Comparison of ENCODE assay signal across 13 cellular contexts in genomic region chr7:137873524-137873923, GRCh38. TPM values are rescaled to one million over a fixed set of nuclear protein-coding genes. Genes with fewer than 3 reads are reported as not detected.
A peak's percentile ranks its signal among the peaks of the same experiment; 100 is the strongest.
DNase-seq lines count a peak whose midpoint lies in the region; ATAC-seq and TF ChIP-seq lines count a peak whose summit lies in the region.
"Had no signal": no experiment of that assay in that cellular context is flagged by ENCODE, and none has a peak within 500 bp of the region (broad histone marks: within the 10 kb centered on the region; RNA-seq: fewer than 3 reads in every experiment).

No MANE protein-coding gene starts in this region.

- TF ChIP-seq CTCF in fibroblast of villous mesenchyme (IDR thresholded peaks at IDR 0.05; ENCODE audit: insufficient read depth, low read depth, low read length) (no peak), vagina (IDR thresholded peaks at IDR 0.05) (no peak)

- H3K4me3 ChIP-seq in fibroblast of villous mesenchyme (ENCODE audit: low read depth, low read length), result no peak overlapping the region
- H3K4me3 ChIP-seq in vagina, result no peak overlapping the region
- H3K4me3 ChIP-seq: lung, SJCRH30, spleen, tibial nerve had no signal

- peaks cover 0 to 4% of the 10 kb centered on the region in 2 donors for H3K36me3 ChIP-seq in vagina

- peaks cover 26% of the 10 kb centered on the region for H3K36me3 Mint-ChIP-seq in activated T-cell treated with anti-CD3 and anti-CD28 coated beads, Interleukin-2, amount 50 U/mL, for 4 hours (ENCODE audit: insufficient read depth)

- DNase-seq in stimulated activated CD4-positive, alpha-beta T cell treated with anti-CD3 and anti-CD28 coated beads, Interleukin-1b, Interleukin-23, amount 100 ng/mL, for 48 hours, result peak; percentile 49
- no peak for DNase-seq in stimulated activated CD4-positive, alpha-beta T cell treated with anti-CD3 and anti-CD28 coated beads, Interleukin-12 subunit alpha, Interleukin-12 subunit beta, amount 100 ng/mL, for 4 hours
- DNase-seq in activated T-cell treated with anti-CD3 and anti-CD28 coated beads, Interleukin-2, amount 50 U/mL, for 4 hours, result no peak
- peak; percentile 36 for DNase-seq in fibroblast of villous mesenchyme (ENCODE audit: low read depth)
- DNase-seq in vagina (ENCODE audit: extremely low spot score in 2 of 2), result no peak
- DNase-seq in inferior parietal cortex (ENCODE audit: extremely low spot score), result no peak
- DNase-seq: KG1, SJCRH30, spleen had no signal

- peak overlapping the region; percentile 12 for H3K27ac ChIP-seq in vagina
- H3K27ac ChIP-seq: SJCRH30, spleen had no signal

- H3K4me1 Mint-ChIP-seq in activated T-cell treated with anti-CD3 and anti-CD28 coated beads, Interleukin-2, amount 50 U/mL, for 4 hours (ENCODE audit: low read depth), result peaks cover 6% of the 10 kb centered on the region

- intact Hi-C loops in vagina (cut with DNase I), result no loop called here

- no peaks in the 10 kb centered on the region for H3K9me3 ChIP-seq in vagina
- H3K9me3 ChIP-seq: SJCRH30, spleen had no signal

- no peaks in the 10 kb centered on the region for H3K9me3 Mint-ChIP-seq in activated T-cell treated with anti-CD3 and anti-CD28 coated beads, Interleukin-2, amount 50 U/mL, for 4 hours

- peak overlapping the region; percentile 43 for H3K4me3 Mint-ChIP-seq in activated T-cell treated with anti-CD3 and anti-CD28 coated beads, Interleukin-2, amount 50 U/mL, for 4 hours

- H3K4me1 ChIP-seq in vagina, result peaks cover 19% of the 10 kb centered on the region
- H3K4me1 ChIP-seq: SJCRH30 had no signal

- no peak for TF ChIP-seq POLR2A in vagina (IDR thresholded peaks at IDR 0.05)

- no peaks in the 10 kb centered on the region for H3K27me3 Mint-ChIP-seq in activated T-cell treated with anti-CD3 and anti-CD28 coated beads, Interleukin-2, amount 50 U/mL, for 4 hours (ENCODE audit: low read depth)

- peak; percentile 18 to 67 for ATAC-seq in activated T-cell treated with anti-CD3 and anti-CD28 coated beads, Interleukin-2, amount 50 U/mL, for 4 hours
- ATAC-seq in GM21526 (IDR thresholded peaks at IDR 0.05; ENCODE audit: low FRiP score, unreplicated experiment) (no peak), GM19395 (IDR thresholded peaks at IDR 0.05; ENCODE audit: unreplicated experiment) (no peak)

- no peaks in the 10 kb centered on the region for H3K27me3 ChIP-seq in vagina
- H3K27me3 ChIP-seq: SJCRH30, spleen, tibial nerve had no signal

RNA-seq across cellular contexts. Expression of gene DGKI, which starts 26.8 kb away (rescaled TPM):
- 1 to 10 TPM; 1.2 to 4.3 (median 1.3) TPM for total RNA-seq in activated T-cell treated with anti-CD3 and anti-CD28 coated beads, Interleukin-2, amount 50 U/mL, for 4 hours
- 3.5 and 11.3 TPM in 2 replicates for total RNA-seq in fibroblast of villous mesenchyme
- 1.2 TPM for total RNA-seq in vagina
- total RNA-seq: SJCRH30 had no signal

Comparison
In these comparisons a context has a peak if more than half of its experiments do, and no peak if none do; other contexts are left out.
1. DNase-seq: peak in stimulated activated CD4-positive, alpha-beta T cell treated with anti-CD3 and anti-CD28 coated beads, Interleukin-1b, Interleukin-23, amount 100 ng/mL, for 48 hours (single experiment) and fibroblast of villous mesenchyme (single experiment); none in stimulated activated CD4-positive, alpha-beta T cell treated with anti-CD3 and anti-CD28 coated beads, Interleukin-12 subunit alpha, Interleukin-12 subunit beta, amount 100 ng/mL, for 4 hours (single experiment), activated T-cell treated with anti-CD3 and anti-CD28 coated beads, Interleukin-2, amount 50 U/mL, for 4 hours (single experiment), vagina (0 of 2) and inferior parietal cortex (single experiment).
2. ATAC-seq: peak in activated T-cell treated with anti-CD3 and anti-CD28 coated beads, Interleukin-2, amount 50 U/mL, for 4 hours (2 of 2); none in GM21526 (single experiment) and GM19395 (single experiment).